In the genomic region with DNA sequence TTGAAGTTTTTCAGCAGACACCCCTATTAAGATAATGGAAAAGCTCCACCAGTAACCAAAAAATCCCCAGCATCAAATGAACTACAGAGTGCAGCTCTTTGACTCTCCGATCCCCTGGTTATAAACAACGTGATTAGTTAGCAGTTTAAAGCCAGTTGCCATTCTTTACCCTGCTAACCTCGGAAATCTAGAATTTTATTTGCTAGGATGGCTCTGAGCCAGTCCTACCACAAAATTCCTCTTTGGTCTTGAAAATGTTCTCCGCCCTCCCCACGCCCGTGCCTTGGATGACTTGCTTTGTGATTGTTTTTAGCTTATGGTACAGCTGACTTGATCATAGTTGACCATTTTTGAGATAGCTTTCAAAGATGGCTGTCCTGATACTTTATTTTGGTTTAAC, we compare ENCODE assay signal across 1 cellular context.
TF ChIP-seq lines count a peak whose summit lies in the region.

No MANE protein-coding gene starts in this region.

TF ChIP-seq in WTC11, 78 proteins besides CTCF, POLR2A, EP300 and RAD21 (continued from another document):
- TF ChIP-seq, protein P1, sequence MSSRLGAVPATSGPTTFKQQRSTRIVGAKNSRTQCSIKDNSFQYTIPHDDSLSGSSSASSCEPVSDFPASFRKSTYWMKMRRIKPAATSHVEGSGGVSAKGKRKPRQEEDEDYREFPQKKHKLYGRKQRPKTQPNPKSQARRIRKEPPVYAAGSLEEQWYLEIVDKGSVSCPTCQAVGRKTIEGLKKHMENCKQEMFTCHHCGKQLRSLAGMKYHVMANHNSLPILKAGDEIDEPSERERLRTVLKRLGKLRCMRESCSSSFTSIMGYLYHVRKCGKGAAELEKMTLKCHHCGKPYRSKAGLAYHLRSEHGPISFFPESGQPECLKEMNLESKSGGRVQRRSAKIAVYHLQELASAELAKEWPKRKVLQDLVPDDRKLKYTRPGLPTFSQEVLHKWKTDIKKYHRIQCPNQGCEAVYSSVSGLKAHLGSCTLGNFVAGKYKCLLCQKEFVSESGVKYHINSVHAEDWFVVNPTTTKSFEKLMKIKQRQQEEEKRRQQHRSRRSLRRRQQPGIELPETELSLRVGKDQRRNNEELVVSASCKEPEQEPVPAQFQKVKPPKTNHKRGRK (CRISPR knock-in tag; IDR thresholded peaks at IDR 0.05; ENCODE audit: borderline replicate concordance): no peak
- TF ChIP-seq, protein P2, sequence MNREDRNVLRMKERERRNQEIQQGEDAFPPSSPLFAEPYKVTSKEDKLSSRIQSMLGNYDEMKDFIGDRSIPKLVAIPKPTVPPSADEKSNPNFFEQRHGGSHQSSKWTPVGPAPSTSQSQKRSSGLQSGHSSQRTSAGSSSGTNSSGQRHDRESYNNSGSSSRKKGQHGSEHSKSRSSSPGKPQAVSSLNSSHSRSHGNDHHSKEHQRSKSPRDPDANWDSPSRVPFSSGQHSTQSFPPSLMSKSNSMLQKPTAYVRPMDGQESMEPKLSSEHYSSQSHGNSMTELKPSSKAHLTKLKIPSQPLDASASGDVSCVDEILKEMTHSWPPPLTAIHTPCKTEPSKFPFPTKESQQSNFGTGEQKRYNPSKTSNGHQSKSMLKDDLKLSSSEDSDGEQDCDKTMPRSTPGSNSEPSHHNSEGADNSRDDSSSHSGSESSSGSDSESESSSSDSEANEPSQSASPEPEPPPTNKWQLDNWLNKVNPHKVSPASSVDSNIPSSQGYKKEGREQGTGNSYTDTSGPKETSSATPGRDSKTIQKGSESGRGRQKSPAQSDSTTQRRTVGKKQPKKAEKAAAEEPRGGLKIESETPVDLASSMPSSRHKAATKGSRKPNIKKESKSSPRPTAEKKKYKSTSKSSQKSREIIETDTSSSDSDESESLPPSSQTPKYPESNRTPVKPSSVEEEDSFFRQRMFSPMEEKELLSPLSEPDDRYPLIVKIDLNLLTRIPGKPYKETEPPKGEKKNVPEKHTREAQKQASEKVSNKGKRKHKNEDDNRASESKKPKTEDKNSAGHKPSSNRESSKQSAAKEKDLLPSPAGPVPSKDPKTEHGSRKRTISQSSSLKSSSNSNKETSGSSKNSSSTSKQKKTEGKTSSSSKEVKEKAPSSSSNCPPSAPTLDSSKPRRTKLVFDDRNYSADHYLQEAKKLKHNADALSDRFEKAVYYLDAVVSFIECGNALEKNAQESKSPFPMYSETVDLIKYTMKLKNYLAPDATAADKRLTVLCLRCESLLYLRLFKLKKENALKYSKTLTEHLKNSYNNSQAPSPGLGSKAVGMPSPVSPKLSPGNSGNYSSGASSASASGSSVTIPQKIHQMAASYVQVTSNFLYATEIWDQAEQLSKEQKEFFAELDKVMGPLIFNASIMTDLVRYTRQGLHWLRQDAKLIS (CRISPR knock-in tag; IDR thresholded peaks at IDR 0.05; ENCODE audit: borderline replicate concordance): no peak
- TF ChIP-seq, protein P3, sequence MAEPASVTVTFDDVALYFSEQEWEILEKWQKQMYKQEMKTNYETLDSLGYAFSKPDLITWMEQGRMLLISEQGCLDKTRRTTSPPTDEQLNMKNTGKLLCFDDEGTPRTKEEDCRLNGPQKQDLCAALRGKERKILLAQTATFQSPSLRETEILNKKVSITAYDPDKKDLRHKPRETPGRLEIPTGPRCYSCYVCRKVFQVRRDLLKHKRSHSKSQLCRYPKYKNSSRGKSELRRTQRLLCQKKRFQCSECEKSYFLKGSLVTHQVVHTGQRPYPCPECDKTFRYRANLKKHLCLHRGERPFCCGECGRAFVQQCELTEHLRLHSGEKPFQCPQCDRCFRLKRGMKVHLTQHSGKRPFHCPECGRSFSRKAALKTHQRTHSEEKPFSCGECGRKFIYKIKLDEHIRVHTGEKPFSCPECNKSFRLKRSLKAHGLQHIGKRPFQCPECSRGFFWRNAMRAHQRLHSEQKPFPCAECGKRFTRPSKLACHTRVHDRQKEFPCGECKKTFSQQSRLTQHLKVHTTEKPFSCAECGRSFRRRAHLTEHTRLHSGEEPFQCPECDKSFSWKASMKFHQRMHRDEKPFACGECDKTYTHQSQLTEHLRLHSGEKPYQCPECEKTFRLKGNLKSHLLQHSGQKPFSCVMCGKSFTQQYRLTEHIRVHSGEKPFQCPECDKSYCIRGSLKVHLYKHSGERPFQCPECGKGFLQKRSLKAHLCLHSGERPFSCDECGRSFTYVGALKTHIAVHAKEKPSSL (CRISPR knock-in tag; conservative IDR thresholded peaks at IDR 0.05): no peak
